Comparison of ENCODE assay signal across 15 cellular contexts in genomic region chr21:29219165-29219770, GRCh38.
A peak's percentile ranks its signal among the peaks of the same experiment; 100 is the strongest.
DNase-seq lines count a peak whose midpoint lies in the region; ATAC-seq, FAIRE-seq and TF ChIP-seq lines count a peak whose summit lies in the region.
"Had no signal": no experiment of that assay in that cellular context is flagged by ENCODE, and none has a peak within 500 bp of the region (broad histone marks: within the 10 kb centered on the region; RNA-seq: fewer than 3 reads in every experiment).

No MANE protein-coding gene starts in this region.

- no peaks in the 10 kb centered on the region for H3K36me3 Mint-ChIP-seq in stimulated activated effector memory CD8-positive, alpha-beta T cell treated with anti-CD3 and anti-CD28 coated beads, Interleukin-12 subunit alpha, Interleukin-12 subunit beta, amount 100 ng/mL, for 72 hours

- H3K27ac Mint-ChIP-seq in stimulated activated effector memory CD8-positive, alpha-beta T cell treated with anti-CD3 and anti-CD28 coated beads, Interleukin-12 subunit alpha, Interleukin-12 subunit beta, amount 100 ng/mL, for 72 hours = no peak overlapping the region
- H3K27ac Mint-ChIP-seq: activated CD8-positive, alpha-beta T cell treated with anti-CD3 and anti-CD28 coated beads for 36 hours; progenitor cell of endocrine pancreas had no signal

- H3K79me2 ChIP-seq in HepG2 (ENCODE audit: insufficient read depth, low read length) = no peaks in the 10 kb centered on the region

- intact Hi-C loops in HepG2 (cut with micrococcal nuclease; ENCODE audit: unreplicated experiment) = no loop called here
- intact Hi-C loops in left colon (cut with DNase I, micrococcal nuclease) = no loop called here

- no peaks in the 10 kb centered on the region for H3K9me3 Mint-ChIP-seq in stimulated activated effector memory CD8-positive, alpha-beta T cell treated with anti-CD3 and anti-CD28 coated beads, Interleukin-12 subunit alpha, Interleukin-12 subunit beta, amount 100 ng/mL, for 72 hours
- H3K9me3 Mint-ChIP-seq: activated CD8-positive, alpha-beta T cell treated with anti-CD3 and anti-CD28 coated beads for 36 hours had no signal

- DNase-seq in HepG2 (ENCODE audit: low spot score) (no peak), choroid plexus epithelial cell (ENCODE audit: low read depth) (peak; percentile 65), left colon (peak in 1 of 2 donors; percentile 61), T-helper 1 cell (no peak), AG08395 (ENCODE audit: low spot score) (no peak), AML-193 (lab: John Stamatoyannopoulos, UW) (no peak)
- DNase-seq in stimulated activated effector memory CD8-positive, alpha-beta T cell treated with anti-CD3 and anti-CD28 coated beads, Interleukin-12 subunit alpha, Interleukin-12 subunit beta, amount 100 ng/mL, for 72 hours (ENCODE audit: low spot score in 2 of 2) = no peak
- DNase-seq: activated CD8-positive, alpha-beta T cell treated with anti-CD3 and anti-CD28 coated beads for 36 hours; activated effector memory CD4-positive, alpha-beta T cell treated with anti-CD3 and anti-CD28 coated beads, Interleukin-2, amount 50 U/mL, for 16 hours; Kasumi-1; stimulated activated CD4-positive, alpha-beta T cell treated with anti-CD3 and anti-CD28 coated beads, Interleukin-4, amount 100 ng/mL, for 4 hours; stimulated activated naive CD4-positive, alpha-beta T cell had no signal

- peak in 1 of 2 donors; percentile 48 for TF ChIP-seq RAD21 in liver (IDR thresholded peaks at IDR 0.05)
- TF ChIP-seq RAD21 in HepG2 (CRISPR knock-in tag; IDR thresholded peaks at IDR 0.05) = no peak

- TF ChIP-seq CTCF in liver (IDR thresholded peaks at IDR 0.05; ENCODE audit: low read depth, low read length, missing input control) (no peak), HepG2 (CRISPR knock-in tag; IDR thresholded peaks at IDR 0.05) (no peak), choroid plexus epithelial cell (conservative IDR thresholded peaks at IDR 0.05; ENCODE audit: low read depth, low read length) (no peak)

- no peak for FAIRE-seq in HepG2 (lab: Jason Lieb, UNC)

- no TSS peak for BruUV-seq in HepG2 (replicated peaks; lab: Mats Ljungman, UMichigan)

- no peak overlapping the region for H2AFZ ChIP-seq in HepG2 (ENCODE audit: low read length)

- POLR2A ChIA-PET in HepG2 (lab: Yijun Ruan, JAX) = interaction anchor here (0.7 kb wide), 1 partner anchor 37 kb away, joined by 3 read pairs; no protein-coding TSS in a partner anchor

- CTCF ChIA-PET in HepG2 (lab: Yijun Ruan, JAX; ENCODE audit: low intra/inter-chr PET ratio, low total read pairs) = no interaction called here

- TF ChIP-seq POLR2A in HepG2 (IDR thresholded peaks at IDR 0.05; ENCODE audit: insufficient read depth in 1 of 2, low read depth in 2 of 2, low read length in 2 of 2) = no peak

- peak overlapping the region; percentile 9 for H3K27ac ChIP-seq in liver (ENCODE audit: low read depth in 1 of 2, low read length in 2 of 2)
- H3K27ac ChIP-seq in HepG2 (ENCODE audit: extremely low read length, insufficient read depth, low read length) = no peak overlapping the region

- no peaks in the 10 kb centered on the region for H3K4me1 Mint-ChIP-seq in stimulated activated effector memory CD8-positive, alpha-beta T cell treated with anti-CD3 and anti-CD28 coated beads, Interleukin-12 subunit alpha, Interleukin-12 subunit beta, amount 100 ng/mL, for 72 hours

- no peak; the same call in 2 of the 3 replicates for ATAC-seq in HepG2
- ATAC-seq in left colon = peak; percentile 66
- no peak for ATAC-seq in stimulated activated effector memory CD8-positive, alpha-beta T cell treated with anti-CD3 and anti-CD28 coated beads, Interleukin-12 subunit alpha, Interleukin-12 subunit beta, amount 100 ng/mL, for 72 hours
- ATAC-seq: activated CD8-positive, alpha-beta T cell treated with anti-CD3 and anti-CD28 coated beads for 36 hours; Panc1 had no signal

- no peak overlapping the region for H3K4me3 Mint-ChIP-seq in stimulated activated effector memory CD8-positive, alpha-beta T cell treated with anti-CD3 and anti-CD28 coated beads, Interleukin-12 subunit alpha, Interleukin-12 subunit beta, amount 100 ng/mL, for 72 hours
- H3K4me3 Mint-ChIP-seq: activated CD8-positive, alpha-beta T cell treated with anti-CD3 and anti-CD28 coated beads for 36 hours had no signal

- H3K9ac ChIP-seq in liver (ENCODE audit: low read depth in 1 of 2, low read length in 2 of 2) (no peak overlapping the region), HepG2 (ENCODE audit: insufficient read depth, low read depth, low read length) (no peak overlapping the region)

- H4K20me1 ChIP-seq in HepG2 (ENCODE audit: insufficient read depth, low read length) = no peaks in the 10 kb centered on the region

- H3K27me3 ChIP-seq in liver (ENCODE audit: control insufficient read depth in 4 of 4, insufficient read depth in 4 of 4, low read length in 3 of 4) = no peaks in the 10 kb centered on the region
- H3K27me3 ChIP-seq in HepG2 (ENCODE audit: control insufficient read depth in 1 of 2, insufficient read depth in 2 of 2, low read length in 2 of 2) = no peaks in the 10 kb centered on the region

- no peak overlapping the region for H3K4me3 ChIP-seq in liver (ENCODE audit: low read depth in 1 of 3, low read length in 3 of 3)
- no peak overlapping the region for H3K4me3 ChIP-seq in HepG2 (replicated peaks in 1 of 3; ENCODE audit: insufficient read depth in 1 of 3, low read depth in 2 of 3, low read length in 3 of 3)
- no peak overlapping the region for H3K4me3 ChIP-seq in choroid plexus epithelial cell (ENCODE audit: low read depth, low read length)

- no peaks in the 10 kb centered on the region for H3K9me3 ChIP-seq in liver (ENCODE audit: control insufficient read depth in 4 of 4, low read length in 3 of 4)
- H3K9me3 ChIP-seq in HepG2 (ENCODE audit: low read length) = no peaks in the 10 kb centered on the region

- H3K36me3 ChIP-seq in liver (ENCODE audit: control insufficient read depth in 4 of 4, insufficient read depth in 3 of 4, low read depth in 1 of 4, low read length in 3 of 4) (no peaks in the 10 kb centered on the region), HepG2 (replicated peaks in 1 of 2; ENCODE audit: control insufficient read depth in 1 of 2, insufficient read depth in 2 of 2, low read length in 2 of 2) (no peaks in the 10 kb centered on the region)

- in situ Hi-C loops in HepG2 (cut with HindIII; ENCODE audit: extremely low pct_ligation_motif_present, low pct_unique_long_range_greater_than_20kb) = no loop called here

- TF ChIP-seq EP300 in HepG2 (IDR thresholded peaks at IDR 0.05; ENCODE audit: low read depth in 2 of 2, low read length in 2 of 2) (no peak), HepG2 (CRISPR knock-in tag; IDR thresholded peaks at IDR 0.05; ENCODE audit: borderline replicate concordance) (no peak)

- no peak overlapping the region for H3K4me2 ChIP-seq in HepG2 (ENCODE audit: low read depth, low read length)

- peaks cover 0 to 2% (median 1%) of the 10 kb centered on the region in 4 donors for H3K4me1 ChIP-seq in liver (ENCODE audit: control insufficient read depth in 4 of 4, insufficient read depth in 4 of 4, low read length in 3 of 4)
- H3K4me1 ChIP-seq in HepG2 (ENCODE audit: insufficient read depth, low read length) = no peaks in the 10 kb centered on the region

- 78% methylated on average over 8 of the region's 8 CpGs for WGBS in liver
- 42% methylated on average over 8 of the region's 8 CpGs for WGBS in HepG2 (ENCODE audit: low lambda C conversion rate)

TF ChIP-seq in liver, 16 proteins besides CTCF, POLR2A, EP300 and RAD21 (continues in another document):
- TF ChIP-seq SP1 (IDR thresholded peaks at IDR 0.05) = peak; percentile 44
- TF ChIP-seq, protein P1, sequence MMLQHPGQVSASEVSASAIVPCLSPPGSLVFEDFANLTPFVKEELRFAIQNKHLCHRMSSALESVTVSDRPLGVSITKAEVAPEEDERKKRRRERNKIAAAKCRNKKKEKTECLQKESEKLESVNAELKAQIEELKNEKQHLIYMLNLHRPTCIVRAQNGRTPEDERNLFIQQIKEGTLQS (IDR thresholded peaks at IDR 0.05) = peak; percentile 68
- TF ChIP-seq TAF1 (conservative IDR thresholded peaks at IDR 0.05) = no peak
- TF ChIP-seq HNF4A (conservative IDR thresholded peaks at IDR 0.05) = no peak
- TF ChIP-seq YY1 (IDR thresholded peaks at IDR 0.05) = peak; percentile 31
- TF ChIP-seq EGR1 (IDR thresholded peaks at IDR 0.05; ENCODE audit: low read depth in 2 of 2) = no peak
- peak; percentile 12 to 31 for TF ChIP-seq RXRA (IDR thresholded peaks at IDR 0.05)

TF ChIP-seq in HepG2, 621 proteins besides CTCF, POLR2A, EP300 and RAD21:
- no peak for TF ChIP-seq GMEB1 (CRISPR knock-in tag; IDR thresholded peaks at IDR 0.05; ENCODE audit: borderline replicate concordance)
- peak in 1 of 2 experiments; percentile 82; a peak in 2 of 4 replicates for TF ChIP-seq ATF4 (CRISPR knock-in tag; IDR thresholded peaks at IDR 0.05)
